17 cellular contexts compared by ENCODE assay signal in genomic region chr7:154871483-154871882, GRCh38.
DNase-seq lines count a peak whose midpoint lies in the region; ATAC-seq, FAIRE-seq and TF ChIP-seq lines count a peak whose summit lies in the region.
"Had no signal": no experiment of that assay in that cellular context is flagged by ENCODE, and none has a peak within 500 bp of the region (broad histone marks: within the 10 kb centered on the region; RNA-seq: fewer than 3 reads in every experiment).

No MANE protein-coding gene starts in this region.

- H3K27me3 ChIP-seq in H7 (ENCODE audit: control insufficient read depth, insufficient read depth, low read length) = no peaks in the 10 kb centered on the region
- H3K27me3 ChIP-seq in SK-N-SH (ENCODE audit: insufficient read depth) = no peaks in the 10 kb centered on the region
- H3K27me3 ChIP-seq in spleen (replicated peaks in 1 of 7) = peaks cover 0 to 70% (median 5%) of the 10 kb centered on the region in 7 donors
- H3K27me3 ChIP-seq in right lobe of liver = no peaks in the 10 kb centered on the region
- peaks cover 0 to 83% (median 12%) of the 10 kb centered on the region in 9 donors for H3K27me3 ChIP-seq in heart left ventricle
- H3K27me3 ChIP-seq: BLaER1 treated with 17β-estradiol and CSF1 and Interleukin-3, amounts not matched to agents 10 nM and 100 nM had no signal

- no peak overlapping the region for H2AFZ ChIP-seq in SK-N-SH (ENCODE audit: low read depth)

- H3F3A ChIP-seq in SK-N-SH (replicated peaks; ENCODE audit: insufficient read depth) = no peaks in the 10 kb centered on the region

- ATAC-seq in right lobe of liver (no peak), heart left ventricle (no peak)
- ATAC-seq: Panc1, Right ventricle myocardium inferior had no signal

- H3K4me3 ChIP-seq in H7 (ENCODE audit: insufficient read depth, low read depth, low read length) (no peak overlapping the region), SK-N-SH (ENCODE audit: low read depth in 2 of 2, low read length in 1 of 2) (no peak overlapping the region), kidney (ENCODE audit: low read length in 2 of 2) (no peak overlapping the region), spleen (no peak overlapping the region), right lobe of liver (no peak overlapping the region), heart left ventricle (no peak overlapping the region)
- H3K4me3 ChIP-seq: BLaER1 treated with 17β-estradiol and CSF1 and Interleukin-3, amounts not matched to agents 10 nM and 100 nM had no signal

- TF ChIP-seq EP300 in SK-N-SH (IDR thresholded peaks at IDR 0.05; ENCODE audit: borderline replicate concordance in 1 of 2, low read depth in 1 of 2, low read length in 1 of 2) = peak in 1 of 2 experiments; percentile 87; a peak in 2 of 4 replicates

- H3K79me2 ChIP-seq in SK-N-SH (ENCODE audit: insufficient read depth) = no peaks in the 10 kb centered on the region

- H3K9ac ChIP-seq in SK-N-SH = no peak overlapping the region
- no peak overlapping the region for H3K9ac ChIP-seq in kidney (ENCODE audit: low read length in 2 of 2)
- H3K9ac ChIP-seq: BLaER1 treated with 17β-estradiol and CSF1 and Interleukin-3, amounts not matched to agents 10 nM and 100 nM had no signal

- intact Hi-C loops in kidney (cut with DNase I) (no loop called here), spleen (cut with DNase I; ENCODE audit: low total_unique reads) (no loop called here), right lobe of liver (cut with DNase I) (no loop called here), heart left ventricle (cut with DNase I) (no loop called here)

- H3K4me1 ChIP-seq in SK-N-SH (ENCODE audit: control insufficient read depth in 1 of 2, insufficient read depth in 2 of 2, low read depth in 1 of 2, low read length in 1 of 2) (peaks cover 0 to 26% of the 10 kb centered on the region in 2 experiments; a peak in 2 of 4 replicates), kidney (ENCODE audit: control insufficient read depth in 1 of 2, insufficient read depth in 1 of 2, low read depth in 1 of 2, low read length in 2 of 2) (peaks cover 0 to 7% of the 10 kb centered on the region in 2 donors), spleen (no peaks in the 10 kb centered on the region), right lobe of liver (no peaks in the 10 kb centered on the region), heart left ventricle (no peaks in the 10 kb centered on the region)

- CTCF ChIA-PET in SK-N-SH (lab: Yijun Ruan, JAX) = interaction anchor here (0.9 to 1.6 kb wide), 5 partner anchors 9 to 42 kb away, joined by 3 to 6 read pairs (median 5); no protein-coding TSS in a partner anchor

- H3K4me2 ChIP-seq in SK-N-SH = no peak overlapping the region
- H3K4me2 ChIP-seq: BLaER1 treated with 17β-estradiol and CSF1 and Interleukin-3, amounts not matched to agents 10 nM and 100 nM had no signal

- no peaks in the 10 kb centered on the region for H3K9me2 ChIP-seq in SK-N-SH

- POLR2A ChIA-PET in SK-N-SH (lab: Yijun Ruan, JAX) = interaction anchor here (1.3 kb wide), 1 partner anchor 17 kb away, joined by 3 read pairs; no protein-coding TSS in a partner anchor

- no peaks in the 10 kb centered on the region for H4K20me1 ChIP-seq in SK-N-SH (ENCODE audit: insufficient read depth)
- H4K20me1 ChIP-seq: BLaER1 treated with 17β-estradiol and CSF1 and Interleukin-3, amounts not matched to agents 10 nM and 100 nM had no signal

- no peak for TF ChIP-seq POLR2A in spleen (IDR thresholded peaks at IDR 0.05)
- TF ChIP-seq POLR2A in right lobe of liver (IDR thresholded peaks at IDR 0.05) = no peak
- no peak for TF ChIP-seq POLR2A in heart left ventricle (IDR thresholded peaks at IDR 0.05)

- H3K9me3 ChIP-seq in SK-N-SH (peaks cover 3% of the 10 kb centered on the region; the same call in 1 of the 2 replicates), kidney (ENCODE audit: control insufficient read depth in 1 of 2, low read length in 2 of 2) (no peaks in the 10 kb centered on the region), spleen (no peaks in the 10 kb centered on the region), right lobe of liver (no peaks in the 10 kb centered on the region), heart left ventricle (no peaks in the 10 kb centered on the region)
- H3K9me3 ChIP-seq: BLaER1 treated with 17β-estradiol and CSF1 and Interleukin-3, amounts not matched to agents 10 nM and 100 nM had no signal

- TF ChIP-seq RAD21 in SK-N-SH (IDR thresholded peaks at IDR 0.05; ENCODE audit: low read length) = peak; percentile 28; the same call in 1 of the 2 replicates

- DNase-seq in H7 (peak; percentile 74), SK-N-SH (peak; percentile 87), kidney (peak; percentile 25), spleen (peak; percentile 21), NCI-H1092 treated with DMSO at 0.1 percent for 48 hours (lab: John Stamatoyannopoulos, UW) (no peak), right lobe of liver (no peak), heart left ventricle (no peak)
- DNase-seq: DMS153, EL, HCEC 1CT, Kasumi-1, NCI-H1417, NCI-H1930, NCI-H510A had no signal

- H3K27ac ChIP-seq in SK-N-SH (ENCODE audit: low read depth in 2 of 2, low read length in 1 of 2) = peak overlapping the region in 1 of 2 experiments; percentile 83; a peak in 2 of 4 replicates
- no peak overlapping the region for H3K27ac ChIP-seq in kidney (ENCODE audit: low read depth in 2 of 2, low read length in 2 of 2)
- H3K27ac ChIP-seq in spleen = no peak overlapping the region
- H3K27ac ChIP-seq in right lobe of liver = no peak overlapping the region
- no peak overlapping the region for H3K27ac ChIP-seq in heart left ventricle
- H3K27ac ChIP-seq: BLaER1 treated with 17β-estradiol and CSF1 and Interleukin-3, amounts not matched to agents 10 nM and 100 nM had no signal

- WGBS in SK-N-SH (ENCODE audit: low lambda C conversion rate) = 9% methylated on average over 4 of the region's 4 CpGs
- 74 to 83% (median 77%) methylated on average over 4 of the region's 4 CpGs for WGBS in spleen, 5 donors
- 81% methylated on average over 3 of the region's 4 CpGs for WGBS in right lobe of liver (ENCODE audit: insufficient coverage, low coverage, low lambda C conversion rate, missing lambda C conversion rate)
- WGBS in heart left ventricle, 4 donors = 68 to 77% (median 72%) methylated on average over 4 of the region's 4 CpGs

- H3K36me3 ChIP-seq in H7 (replicated peaks; ENCODE audit: control insufficient read depth, insufficient read depth, low read length) (no peaks in the 10 kb centered on the region), SK-N-SH (replicated peaks in 1 of 2; ENCODE audit: control insufficient read depth in 1 of 2, insufficient read depth in 2 of 2, low read length in 1 of 2) (no peaks in the 10 kb centered on the region), kidney (ENCODE audit: control insufficient read depth in 1 of 2, insufficient read depth in 2 of 2, low read length in 2 of 2) (no peaks in the 10 kb centered on the region), spleen (no peaks in the 10 kb centered on the region), right lobe of liver (no peaks in the 10 kb centered on the region), heart left ventricle (no peaks in the 10 kb centered on the region)
- H3K36me3 ChIP-seq: BLaER1 treated with 17β-estradiol and CSF1 and Interleukin-3, amounts not matched to agents 10 nM and 100 nM had no signal

- TF ChIP-seq CTCF in SK-N-SH (IDR thresholded peaks at IDR 0.05) (no peak), kidney (IDR thresholded peaks at IDR 0.05; ENCODE audit: borderline replicate concordance, extremely low read depth, insufficient read depth) (no peak), spleen (IDR thresholded peaks at IDR 0.05 in 8 of 11, conservative IDR thresholded peaks at IDR 0.05 in 3 of 11) (no peak), right lobe of liver (IDR thresholded peaks at IDR 0.05) (no peak), heart left ventricle (IDR thresholded peaks at IDR 0.05) (no peak)

- no peak for FAIRE-seq in kidney (lab: Jason Lieb, UNC)

TF ChIP-seq in SK-N-SH, 30 proteins besides CTCF, POLR2A, EP300 and RAD21 (continues in another document):
- TF ChIP-seq CHD2 (IDR thresholded peaks at IDR 0.05; ENCODE audit: low read length, partially characterized antibody) (peak; percentile 37), TCF12 (IDR thresholded peaks at IDR 0.05) (peak; percentile 16; the same call in 1 of the 2 replicates), RFX5 (IDR thresholded peaks at IDR 0.05; ENCODE audit: low read length) (peak; percentile 68), YY1 (IDR thresholded peaks at IDR 0.05; ENCODE audit: low read depth) (no peak), FOXJ3 (CRISPR knock-in tag; IDR thresholded peaks at IDR 0.05) (peak; percentile 57), JUND (IDR thresholded peaks at IDR 0.05) (no peak), RCOR1 (IDR thresholded peaks at IDR 0.05; ENCODE audit: low read length) (peak; percentile 85), IRF3 (IDR thresholded peaks at IDR 0.05; ENCODE audit: low read depth, low read length) (no peak), MEF2A (IDR thresholded peaks at IDR 0.05; ENCODE audit: borderline replicate concordance, low read depth) (no peak), ELF1 (IDR thresholded peaks at IDR 0.05) (no peak), MXI1 (IDR thresholded peaks at IDR 0.05; ENCODE audit: low read depth, low read length) (peak; percentile 59; the same call in 1 of the 2 replicates), FOSL2 (IDR thresholded peaks at IDR 0.05; ENCODE audit: borderline replicate concordance, low read depth) (no peak)

Comparison
In these comparisons a context has a peak if more than half of its experiments do, and no peak if none do; other contexts are left out.
1. DNase-seq: peak in H7 (single experiment), SK-N-SH (single experiment), kidney (single experiment) and spleen (single experiment); none in NCI-H1092 treated with DMSO at 0.1 percent for 48 hours (single experiment), right lobe of liver (0 of 3) and heart left ventricle (0 of 5).